ENCODE assay signal across 8 cellular contexts in genomic region chr4:12633058-12633651, GRCh38.
DNase-seq lines count a peak whose midpoint lies in the region; ATAC-seq lines count a peak whose summit lies in the region.

No MANE protein-coding gene starts in this region.

- ATAC-seq in GM18909 (IDR thresholded peaks at IDR 0.05; ENCODE audit: poor library complexity, unreplicated experiment) (peak; percentile 98), HG03108 (IDR thresholded peaks at IDR 0.05; ENCODE audit: unreplicated experiment) (peak; percentile 80), left lobe of liver (peak; percentile 100)
- ATAC-seq in activated CD4-positive, CD25-positive, alpha-beta regulatory T cell treated with anti-CD3 and anti-CD28 coated beads, Interleukin-2, amount 50 U/mL, for 24 hours = peak; percentile 64 to 75

- DNase-seq in AML-193 (lab: John Stamatoyannopoulos, UW) (peak; percentile 31 to 51), NCI-H2227 (lab: John Stamatoyannopoulos, UW; ENCODE audit: unreplicated experiment) (peak; percentile 72), cerebellar cortex (ENCODE audit: low spot score) (peak; percentile 82), left lobe of liver (ENCODE audit: low spot score) (peak; percentile 75)
- peak; percentile 49 to 65 for DNase-seq in stimulated activated CD4-positive, alpha-beta T cell treated with anti-CD3 and anti-CD28 coated beads, Interleukin-4, amount 100 ng/mL, for 4 hours

Comparison
In these comparisons a context has a peak if more than half of its experiments do, and no peak if none do; other contexts are left out.
1. Peak in every context shown above with its lines: DNase-seq and ATAC-seq.